Comparison of ENCODE assay signal across 1 cellular context in genomic region chrX:13939741-13940597, GRCh38.
TF ChIP-seq lines count a peak whose summit lies in the region.

No MANE protein-coding gene starts in this region.

TF ChIP-seq in HEK293, 187 proteins besides CTCF, POLR2A, EP300 and RAD21 (continued from another document):
- TF ChIP-seq ZBTB7A (tag by site-specific recombination; IDR thresholded peaks at IDR 0.05; ENCODE audit: low read depth): no peak
- TF ChIP-seq ZNF112 (tag by site-specific recombination; IDR thresholded peaks at IDR 0.05): no peak
- TF ChIP-seq ZNF239 (tag by site-specific recombination; IDR thresholded peaks at IDR 0.05): no peak
